1 cellular context compared by ENCODE assay signal in genomic region chr17:31357831-31358400, GRCh38.
TF ChIP-seq lines count a peak whose summit lies in the region.

No MANE protein-coding gene starts in this region.

TF ChIP-seq in HepG2, 621 proteins besides CTCF, POLR2A, EP300 and RAD21:
- TF ChIP-seq MAFF (IDR thresholded peaks at IDR 0.05; ENCODE audit: low read depth, low read length) (peak; percentile 87), MAFK (conservative IDR thresholded peaks at IDR 0.05 in 1 of 2, IDR thresholded peaks at IDR 0.05 in 1 of 2; ENCODE audit: low read length in 2 of 2) (peak; percentile 78 to 94), EEA1 (CRISPR knock-in tag; IDR thresholded peaks at IDR 0.05; ENCODE audit: borderline replicate concordance) (no peak), SCMH1 (CRISPR knock-in tag; IDR thresholded peaks at IDR 0.05; ENCODE audit: borderline replicate concordance) (no peak), BATF2 (CRISPR knock-in tag; IDR thresholded peaks at IDR 0.05) (no peak)
